ENCODE assay signal across 28 cellular contexts in the genomic region with DNA sequence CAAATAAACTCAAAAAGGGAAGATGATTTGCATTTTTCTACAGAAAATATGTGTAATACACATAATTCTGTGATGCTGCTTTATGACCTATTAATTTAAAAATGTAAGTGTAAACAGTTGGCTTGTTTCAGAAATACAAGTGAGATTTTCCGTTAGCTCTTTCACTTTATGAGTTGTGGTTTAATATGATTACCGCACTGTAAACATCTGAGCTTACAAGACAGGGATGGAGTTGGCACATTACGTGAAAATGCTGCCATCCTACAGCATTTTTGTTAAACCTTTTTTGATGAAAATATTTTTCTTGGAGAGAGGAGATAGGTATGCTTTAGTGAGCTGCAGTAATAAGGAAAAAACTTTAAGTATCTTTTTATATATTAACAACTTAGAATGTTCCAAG.
"Had no signal": no experiment of that assay in that cellular context is flagged by ENCODE, and none has a peak within 500 bp of the region (broad histone marks: within the 10 kb centered on the region; RNA-seq: fewer than 3 reads in every experiment).

No MANE protein-coding gene starts in this region.

- H3K4me1 ChIP-seq: gastroesophageal sphincter, pancreas, prostate gland, stomach, thyroid gland, upper lobe of right lung had no signal

- H3K9me3 ChIP-seq: ascending aorta, gastroesophageal sphincter, neutrophil, pancreas, prostate gland, stomach, thyroid gland, upper lobe of right lung had no signal

- H3K27me3 ChIP-seq: ascending aorta, cardiac muscle cell, gastroesophageal sphincter, hepatocyte, neutrophil, pancreas, stomach, thyroid gland, upper lobe of right lung had no signal

- ATAC-seq: effector memory CD8-positive, alpha-beta T cell; gastroesophageal sphincter; left cardiac atrium; left ventricle myocardium superior; pancreas; sciatic nerve; stimulated activated naive B cell treated with anti-CD40 and anti-IgM and Interleukin-4, amounts not matched to agents 10 μg/mL and 1 μg/mL and 100 μg/mL, for 72 hours; upper lobe of right lung had no signal

- H3K36me3 ChIP-seq: ascending aorta, cardiac muscle cell, gastroesophageal sphincter, neutrophil, pancreas, prostate gland, stomach, thyroid gland, upper lobe of right lung had no signal

- H3K4me2 ChIP-seq: hepatocyte had no signal

- H3K4me3 ChIP-seq: ascending aorta, cardiac muscle cell, coronary artery, gastroesophageal sphincter, hepatocyte, pancreas, prostate gland, stomach, thyroid gland, upper lobe of right lung had no signal

- DNase-seq: activated CD4-positive, alpha-beta T cell treated with anti-CD3 and anti-CD28 coated beads for 4 hours; activated CD4-positive, alpha-beta T cell treated with anti-CD3 and anti-CD28 coated beads, Interleukin-2, amount 50 U/mL, for 4 hours; activated CD8-positive, alpha-beta memory T cell treated with anti-CD3 and anti-CD28 coated beads for 24 hours; activated effector memory CD4-positive, alpha-beta T cell treated with Interleukin-2 at 50 U/mL for 16 hours; activated naive CD4-positive, alpha-beta T cell treated with Interleukin-2 at 50 U/mL for 16 hours; cerebellar nuclear complex; effector memory CD8-positive, alpha-beta T cell; erythroblast; left cardiac atrium; left ventricle myocardium superior; nephron progenitor cell; pancreas; retina; stimulated activated CD4-positive, alpha-beta T cell treated with anti-CD3 and anti-CD28 coated beads, Interleukin-15, amount 100 ng/mL, for 24 hours; stimulated activated CD4-positive, alpha-beta T cell treated with anti-CD3 and anti-CD28 coated beads, Interleukin-2, amount 100 ng/mL, for 24 hours; stimulated activated naive B cell treated with anti-CD40 and anti-IgM and Interleukin-4, amounts not matched to agents 10 μg/mL and 1 μg/mL and 100 μg/mL, for 72 hours; stomach; T-helper 9 cell; thyroid gland; upper lobe of right lung had no signal
